Comparison of ENCODE assay signal across 7 cellular contexts in the genomic region with DNA sequence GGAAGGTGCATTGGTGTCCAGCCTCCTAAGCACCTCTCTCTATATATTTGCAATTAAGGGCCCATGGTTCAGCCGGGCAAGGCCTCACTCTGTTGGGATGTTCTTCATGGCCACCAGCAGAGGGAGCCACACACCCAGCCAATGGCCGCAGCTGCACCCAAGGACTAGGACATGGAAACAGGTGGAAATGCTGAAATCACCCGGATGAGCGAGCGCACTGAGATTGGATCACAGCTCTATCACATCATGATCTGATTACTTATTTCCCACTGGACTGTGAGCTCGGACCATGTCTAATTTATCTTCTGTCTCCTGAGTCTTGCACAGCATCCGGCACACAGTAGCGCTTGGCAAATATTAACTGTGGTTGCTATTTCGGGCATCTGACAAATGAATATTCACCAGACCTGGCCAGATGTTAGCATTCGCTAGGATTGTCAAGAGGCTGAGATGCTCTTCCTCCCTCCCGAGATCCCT. TPM values are rescaled to one million over a fixed set of nuclear protein-coding genes. Genes with fewer than 3 reads are reported as not detected.
DNase-seq lines count a peak whose midpoint lies in the region; TF ChIP-seq lines count a peak whose summit lies in the region.

No MANE protein-coding gene starts in this region.

- H4K20me1 ChIP-seq in fibroblast of lung (ENCODE audit: control insufficient read depth, extremely low read depth, insufficient read depth, low read length), result no peaks in the 10 kb centered on the region

- H3K79me2 ChIP-seq in fibroblast of lung (ENCODE audit: control insufficient read depth, insufficient read depth, low read length), result no peaks in the 10 kb centered on the region

- peak; percentile 96 for TF ChIP-seq CTCF in GM13977 (IDR thresholded peaks at IDR 0.05; ENCODE audit: extremely low read depth, insufficient read depth, missing control alignments)
- TF ChIP-seq CTCF in fibroblast of lung (conservative IDR thresholded peaks at IDR 0.05 in 1 of 2, IDR thresholded peaks at IDR 0.05 in 1 of 2; ENCODE audit: low read depth in 1 of 2, low read length in 2 of 2), result peak; percentile 92
- peak; percentile 89 to 93 (median 93) for TF ChIP-seq CTCF in nephron (IDR thresholded peaks at IDR 0.05; ENCODE audit: unreplicated experiment in 3 of 3)

- H3K27me3 ChIP-seq in fibroblast of lung (ENCODE audit: control insufficient read depth, insufficient read depth, low read length), result no peaks in the 10 kb centered on the region

- no peak overlapping the region for H2AFZ ChIP-seq in fibroblast of lung (ENCODE audit: low read length)

- H3K9me3 ChIP-seq in fibroblast of lung (ENCODE audit: control insufficient read depth, insufficient read depth, low read depth, low read length), result no peaks in the 10 kb centered on the region

- H3K27ac ChIP-seq in fibroblast of lung (ENCODE audit: insufficient read depth, low read length), result no peak overlapping the region

- H3K4me1 Mint-ChIP-seq in nephron, result no peaks in the 10 kb centered on the region

- H3K9me3 Mint-ChIP-seq in nephron, result no peaks in the 10 kb centered on the region

- in situ Hi-C loops in GM13977 (cut with MboI; ENCODE audit: low pct_unique_long_range_greater_than_20kb, low sequenced_read_pairs, unreplicated experiment), result loop anchor here (25.0 kb wide), 1 partner anchor 511 kb away; no protein-coding TSS in a partner anchor

- peaks cover 10% of the 10 kb centered on the region for H3K36me3 Mint-ChIP-seq in nephron (ENCODE audit: low read depth)

- no peak overlapping the region for H3K4me3 Mint-ChIP-seq in nephron

- no peak overlapping the region for H3K9ac ChIP-seq in fibroblast of lung (ENCODE audit: insufficient read depth, low read length)

- no peak overlapping the region for H3K4me2 ChIP-seq in fibroblast of lung (ENCODE audit: extremely low read depth, insufficient read depth, low read length)

- H3K27me3 Mint-ChIP-seq in nephron (ENCODE audit: low read depth), result no peaks in the 10 kb centered on the region

- peak; percentile 81 for DNase-seq in GM13977 (ENCODE audit: low spot score)
- DNase-seq in LoVo (ENCODE audit: low spot score), result peak; percentile 81
- DNase-seq in RKO (ENCODE audit: low spot score), result peak; percentile 84
- peak; percentile 48 for DNase-seq in activated T-helper 1 cell treated with Interleukin-2 at 50 U/mL for 16 hours (ENCODE audit: low read depth)
- peak; percentile 77 to 84 for DNase-seq in fibroblast of lung (ENCODE audit: low read depth in 2 of 2)
- peak; percentile 27 to 67 (median 47) for DNase-seq in stimulated activated naive CD4-positive, alpha-beta T cell (lab: John Stamatoyannopoulos, UW)

- H3K4me3 ChIP-seq in fibroblast of lung (replicated peaks in 1 of 4; ENCODE audit: control extremely low read depth in 1 of 4, insufficient read depth in 1 of 4, low read depth in 3 of 4, low read length in 4 of 4), result no peak overlapping the region

- no peaks in the 10 kb centered on the region for H3K36me3 ChIP-seq in fibroblast of lung (ENCODE audit: control insufficient read depth, insufficient read depth, low read length)

- H3K4me1 ChIP-seq in fibroblast of lung (ENCODE audit: control insufficient read depth, extremely low read depth, insufficient read depth, low read length), result no peaks in the 10 kb centered on the region

- peak overlapping the region in 1 of 3 experiments; percentile 68 for H3K27ac Mint-ChIP-seq in nephron

RNA-seq across cellular contexts. Expression of a gene that starts 31.2 kb away (rescaled TPM):
- 9.0 and 13.0 TPM in 2 replicates for total RNA-seq in fibroblast of lung
- polyA plus RNA-seq in fibroblast of lung, result 8.3 and 9.7 TPM in 2 replicates
- polyA plus RNA-seq in fibroblast of lung (2012), result 14.6 and 21.1 TPM in 2 replicates
- 19.3 and 20.0 TPM in 2 replicates for polyA minus RNA-seq in fibroblast of lung (ENCODE audit: low replicate concordance)
